26 cellular contexts compared by ENCODE assay signal in the genomic region with DNA sequence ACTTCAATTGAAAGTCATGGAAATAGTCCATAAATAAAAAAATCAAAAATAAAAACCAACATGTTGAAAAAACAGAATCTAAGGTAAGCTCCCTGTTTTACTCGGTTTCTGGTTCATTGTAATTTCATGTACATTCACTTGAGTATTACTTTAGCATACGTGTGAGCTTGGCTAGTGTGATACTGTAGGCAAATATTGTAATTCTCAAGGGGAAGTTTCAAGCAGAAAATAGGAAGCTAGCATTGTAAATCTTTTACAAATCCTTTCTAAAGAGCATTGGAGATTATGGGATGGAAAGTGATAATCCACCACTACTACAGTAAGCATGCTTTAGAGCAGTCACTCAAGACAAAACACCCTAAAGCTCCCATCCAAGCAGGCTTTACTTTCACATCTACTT. TPM values are rescaled to one million over a fixed set of nuclear protein-coding genes. Genes with fewer than 3 reads are reported as not detected.
"Had no signal": no experiment of that assay in that cellular context is flagged by ENCODE, and none has a peak within 500 bp of the region (broad histone marks: within the 10 kb centered on the region; RNA-seq: fewer than 3 reads in every experiment).

No MANE protein-coding gene starts in this region.

- H3K27ac Mint-ChIP-seq: endodermal cell; natural killer cell; stimulated activated effector memory CD8-positive, alpha-beta T cell treated with anti-CD3 and anti-CD28 coated beads, Interleukin-12 subunit alpha, Interleukin-12 subunit beta, amount 100 ng/mL, for 72 hours had no signal

- H3K4me1 ChIP-seq: gastrocnemius medialis, psoas muscle, vagina had no signal

- ATAC-seq: esophagus mucosa; gastrocnemius medialis; left ventricle myocardium superior; lower lobe of right lung; natural killer cell; psoas muscle; right cardiac atrium; stimulated activated effector memory CD8-positive, alpha-beta T cell treated with anti-CD3 and anti-CD28 coated beads, Interleukin-12 subunit alpha, Interleukin-12 subunit beta, amount 100 ng/mL, for 72 hours had no signal

- FAIRE-seq: keratinocyte had no signal

- H3K4me3 Mint-ChIP-seq: endodermal cell; natural killer cell; stimulated activated effector memory CD8-positive, alpha-beta T cell treated with anti-CD3 and anti-CD28 coated beads, Interleukin-12 subunit alpha, Interleukin-12 subunit beta, amount 100 ng/mL, for 72 hours had no signal

- H3K4me3 ChIP-seq: gastrocnemius medialis, lower lobe of right lung, ovary, psoas muscle, sigmoid colon, stomach, thyroid gland, vagina had no signal

- H3K4me1 Mint-ChIP-seq: natural killer cell had no signal

- H3K9me3 Mint-ChIP-seq: natural killer cell; stimulated activated effector memory CD8-positive, alpha-beta T cell treated with anti-CD3 and anti-CD28 coated beads, Interleukin-12 subunit alpha, Interleukin-12 subunit beta, amount 100 ng/mL, for 72 hours had no signal

- H3K9me3 ChIP-seq: gastrocnemius medialis, lower lobe of right lung, ovary, psoas muscle, sigmoid colon, stomach, thyroid gland, vagina had no signal

- H3K27me3 ChIP-seq: ovary, thyroid gland, vagina had no signal

- H3K36me3 Mint-ChIP-seq: natural killer cell; stimulated activated effector memory CD8-positive, alpha-beta T cell treated with anti-CD3 and anti-CD28 coated beads, Interleukin-12 subunit alpha, Interleukin-12 subunit beta, amount 100 ng/mL, for 72 hours had no signal

- H3K36me3 ChIP-seq: gastrocnemius medialis, lower lobe of right lung, ovary, sigmoid colon, stomach, thyroid gland, vagina had no signal

- DNase-seq: effector CD8-positive, alpha-beta T cell; endodermal cell; foreskin fibroblast; gastrocnemius medialis; head of caudate nucleus; left ventricle myocardium superior; lower lobe of right lung; natural killer cell; occipital lobe; ovary; posterior cingulate gyrus; psoas muscle; right cardiac atrium; sigmoid colon; stimulated activated CD4-positive, alpha-beta T cell treated with anti-CD3 and anti-CD28 coated beads, Interleukin-2, amount 100 ng/mL, for 24 hours; stimulated activated CD4-positive, alpha-beta T cell treated with anti-CD3 and anti-CD28 coated beads, Interleukin-4, amount 100 ng/mL, for 24 hours; stimulated activated naive CD4-positive, alpha-beta T cell treated with Interleukin-2 at 50 U/mL for 16 hours; stomach; thyroid gland; trophoblast cell had no signal

- H3K27ac ChIP-seq: epithelial cell of prostate, gastrocnemius medialis, lower lobe of right lung, ovary, psoas muscle, sigmoid colon, stomach, thyroid gland, vagina had no signal

RNA-seq across cellular contexts. Expression of a gene that starts 3.3 kb away (rescaled TPM):
- total RNA-seq: gastrocnemius medialis, mesenteric fat pad, sigmoid colon had no signal
